ENCODE assay signal across 23 cellular contexts in the genomic region with DNA sequence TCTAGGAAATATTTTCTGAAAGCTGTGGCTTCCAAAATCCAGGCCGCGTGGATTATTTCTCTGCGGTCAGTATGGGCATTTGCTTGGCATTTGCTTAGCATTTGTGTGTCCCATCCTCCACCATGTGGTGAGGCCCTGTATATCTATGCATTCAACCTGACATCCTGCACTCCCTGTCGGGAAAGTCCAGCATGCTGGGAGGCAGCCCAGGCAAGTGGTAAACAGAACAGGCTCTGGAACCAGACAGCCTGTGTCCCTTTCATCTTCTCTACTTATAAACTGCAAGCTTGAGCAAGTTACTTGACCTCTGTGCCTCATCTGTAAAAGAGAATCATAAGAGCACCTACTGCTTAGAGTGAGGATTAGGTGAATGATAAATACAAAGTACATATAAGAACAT.
A peak's percentile ranks its signal among the peaks of the same experiment; 100 is the strongest.
DNase-seq lines count a peak whose midpoint lies in the region; ATAC-seq, FAIRE-seq and TF ChIP-seq lines count a peak whose summit lies in the region.
"Had no signal": no experiment of that assay in that cellular context is flagged by ENCODE, and none has a peak within 500 bp of the region (broad histone marks: within the 10 kb centered on the region; RNA-seq: fewer than 3 reads in every experiment).

No MANE protein-coding gene starts in this region.

- H3K18ac ChIP-seq in neuronal stem cell (ENCODE audit: low read length) = no peak overlapping the region

- no peak overlapping the region for H4K8ac ChIP-seq in neuronal stem cell (ENCODE audit: low read depth, low read length)

- H2BK120ac ChIP-seq in neuronal stem cell (ENCODE audit: low read depth, low read length) = no peak overlapping the region

- no peak overlapping the region for H4K91ac ChIP-seq in neuronal stem cell (ENCODE audit: low read depth, low read length, poor library complexity)

- H3K27ac ChIP-seq in neuronal stem cell (replicated peaks; ENCODE audit: low read length) (no peak overlapping the region), RWPE1 (no peak overlapping the region)
- H3K27ac ChIP-seq: C4-2B, KMS-11, PC-9 had no signal

- POLR2A ChIA-PET in RWPE1 (lab: Yijun Ruan, JAX; ENCODE audit: low non-redundant PET) = no interaction called here

- H2AK5ac ChIP-seq in neuronal stem cell (ENCODE audit: low read depth, low read length) = no peak overlapping the region

- no peak overlapping the region for H3K23ac ChIP-seq in neuronal stem cell (ENCODE audit: low read depth, low read length, poor library complexity)

- H3K9ac ChIP-seq in neuronal stem cell (ENCODE audit: low read depth, low read length, poor library complexity) = no peak overlapping the region
- H3K9ac ChIP-seq: KMS-11, SK-N-SH had no signal

- peak; percentile 60 for DNase-seq in cerebellar cortex (ENCODE audit: low spot score)
- peak; percentile 85 for DNase-seq in islet precursor cell
- no peak for DNase-seq in neuronal stem cell (ENCODE audit: low spot score)
- no peak for DNase-seq in activated naive CD4-positive, alpha-beta T cell treated with anti-CD3 and anti-CD28 coated beads, Interleukin-2, amount 50 U/mL, for 16 hours
- DNase-seq in RWPE1 (ENCODE audit: low spot score) = no peak
- DNase-seq: Calu3; CD8-positive, alpha-beta memory T cell; DMS53; NCI-H1092 treated with DMSO at 0.1 percent for 48 hours; NCI-H146; NCI-H2029 treated with DMSO at 0.1 percent for 48 hours; NCI-H510A treated with DMSO at 0.1 percent for 48 hours; NCI-H748 treated with DMSO at 0.1 percent for 48 hours; PC-9; SIG-M5; SK-N-SH had no signal

- H3K79me1 ChIP-seq in neuronal stem cell (ENCODE audit: low read depth, low read length) = no peaks in the 10 kb centered on the region

- no peak overlapping the region for H2BK15ac ChIP-seq in neuronal stem cell (ENCODE audit: low read length)

- H2BK5ac ChIP-seq in neuronal stem cell (ENCODE audit: low read length) = no peak overlapping the region

- H3K4me2 ChIP-seq in neuronal stem cell (ENCODE audit: insufficient read depth, low read length, poor library complexity, severe bottlenecking) = no peak overlapping the region
- H3K4me2 ChIP-seq: KMS-11, PC-9, SK-N-SH had no signal

- peak overlapping the region; percentile 58 for H2AFZ ChIP-seq in neuronal stem cell (ENCODE audit: low read length)
- H2AFZ ChIP-seq: PC-9 had no signal

- peak; percentile 96 for FAIRE-seq in G401.6 (lab: Jason Lieb, UNC)
- FAIRE-seq: A204.1, HTR-8/SVneo had no signal

- no peak for ATAC-seq in HG03280 (IDR thresholded peaks at IDR 0.05; ENCODE audit: unreplicated experiment)

- no peaks in the 10 kb centered on the region for H3K36me3 ChIP-seq in neuronal stem cell (replicated peaks in 1 of 2; ENCODE audit: control insufficient read depth in 2 of 2, insufficient read depth in 2 of 2, low read length in 2 of 2)
- H3K36me3 ChIP-seq: HAP-1 had no signal

- peaks cover 2 to 8% of the 10 kb centered on the region in 2 donors for H3K4me1 ChIP-seq in neuronal stem cell (ENCODE audit: control insufficient read depth in 2 of 2, insufficient read depth in 1 of 2, low read depth in 1 of 2, low read length in 2 of 2)

- CTCF ChIA-PET in RWPE1 (lab: Yijun Ruan, JAX) = no interaction called here

- no peak overlapping the region for H3K4ac ChIP-seq in neuronal stem cell (ENCODE audit: low read length)

- WGBS in neuronal stem cell (ENCODE audit: extremely low coverage in 2 of 2, insufficient read length in 2 of 2, insufficient replicate concordance in 1 of 2), 2 donors = no CpG with 5 or more reads among the region's 4 CpGs

- no peak overlapping the region for H3K14ac ChIP-seq in neuronal stem cell (ENCODE audit: low read length)

- H3K27me3 ChIP-seq in neuronal stem cell (ENCODE audit: control insufficient read depth in 3 of 3, insufficient read depth in 3 of 3, low read depth in 1 of 3, low read length in 3 of 3) = no peaks in the 10 kb centered on the region

- peaks cover 0 to 2% of the 10 kb centered on the region in 2 donors for H3K9me3 ChIP-seq in neuronal stem cell (replicated peaks in 1 of 2; ENCODE audit: control insufficient read depth in 2 of 2, insufficient read depth in 1 of 2, low read depth in 1 of 2, low read length in 2 of 2)
- H3K9me3 ChIP-seq: HAP-1, SK-N-SH had no signal

- no peak overlapping the region for H3K4me3 ChIP-seq in neuronal stem cell (ENCODE audit: low read length in 2 of 2)
- H3K4me3 ChIP-seq: HAP-1, PC-9 had no signal

- TF ChIP-seq CTCF in RWPE1 (conservative IDR thresholded peaks at IDR 0.05; ENCODE audit: low read depth) = no peak

- no peak overlapping the region for H2BK12ac ChIP-seq in neuronal stem cell (ENCODE audit: low read length)

Comparison
In these comparisons a context has a peak if more than half of its experiments do, and no peak if none do; other contexts are left out.
1. DNase-seq: peak in cerebellar cortex (single experiment) and islet precursor cell (single experiment); none in neuronal stem cell (single experiment), activated naive CD4-positive, alpha-beta T cell treated with anti-CD3 and anti-CD28 coated beads, Interleukin-2, amount 50 U/mL, for 16 hours (single experiment) and RWPE1 (single experiment).